ENCODE assay signal across 21 cellular contexts in the genomic region with DNA sequence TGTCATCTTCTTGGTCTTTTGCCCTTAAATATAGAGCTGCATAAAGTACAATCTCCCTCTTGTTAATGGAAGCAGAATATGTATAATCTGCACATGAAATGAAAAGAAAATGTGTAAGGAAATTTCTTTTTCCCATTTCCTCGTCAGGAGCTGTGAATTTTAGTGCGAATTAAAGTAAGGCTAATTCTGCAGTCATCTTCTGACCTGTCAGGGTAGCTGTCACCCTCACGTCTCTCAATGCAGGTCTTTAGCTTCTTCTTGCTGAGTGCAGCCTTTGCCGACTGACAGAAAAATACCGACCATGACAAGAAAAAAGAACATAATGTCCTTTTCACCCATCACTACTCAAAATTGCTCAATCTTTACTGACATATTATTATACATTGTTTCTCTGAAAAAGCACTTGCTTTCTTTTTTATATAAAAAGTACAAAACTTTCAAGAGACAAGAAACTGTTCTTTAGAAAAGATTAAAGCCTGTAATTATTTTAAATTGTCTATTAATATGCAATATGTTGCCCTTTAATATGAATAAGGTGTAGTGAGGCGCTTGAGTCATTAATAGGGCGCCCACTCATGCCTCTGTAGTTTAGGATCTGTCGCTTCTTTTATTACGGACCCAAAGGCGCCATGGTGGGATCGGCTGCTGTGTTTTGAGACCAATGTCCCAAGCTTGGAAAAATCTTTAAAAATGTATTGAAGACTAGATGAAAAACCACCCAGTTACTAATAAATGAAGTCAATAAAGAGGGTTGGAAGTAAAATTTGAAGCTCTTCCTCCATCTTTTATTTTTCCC.
"Had no signal": no experiment of that assay in that cellular context is flagged by ENCODE, and none has a peak within 500 bp of the region (broad histone marks: within the 10 kb centered on the region; RNA-seq: fewer than 3 reads in every experiment).

No MANE protein-coding gene starts in this region.

- H3K27ac ChIP-seq: RWPE1 had no signal

- DNase-seq: KBM-7; MG63; NCI-H1092; NCI-H1436; NCI-H187; NCI-H2029; NCI-H2081 treated with DMSO at 0.1 percent for 48 hours; NCI-H2171; NCI-H226; NCI-H446; NCI-H510A; NCI-H524 treated with DMSO at 0.1 percent for 48 hours; NCI-H69; NCI-H774; NK-92 treated with Interleukin-12 subunit alpha and Interleukin-12 subunit beta, amount 100 ng/mL, for 24 hours; PC-3; SHP77; SK-N-SH; SW 1271 had no signal

- H3K4me3 ChIP-seq: MG63 had no signal

- H3K36me3 ChIP-seq: MG63 had no signal

- H3K4me2 ChIP-seq: SK-N-SH had no signal

- H3K9me2 ChIP-seq: SK-N-SH had no signal

- H3K27me3 ChIP-seq: MG63 had no signal

- H3K9ac ChIP-seq: SK-N-SH had no signal

- H3K9me3 ChIP-seq: MG63, SK-N-SH had no signal

- ATAC-seq: Panc1, PC-3 had no signal
